1 cellular context compared by ENCODE assay signal in genomic region chr10:79179404-79180309, GRCh38.
TF ChIP-seq lines count a peak whose summit lies in the region.

No MANE protein-coding gene starts in this region.

TF ChIP-seq in K562, 482 proteins besides CTCF, POLR2A, EP300 and RAD21 (continued from another document):
- TF ChIP-seq FOXM1 (IDR thresholded peaks at IDR 0.05; ENCODE audit: low read depth) (no peak), FOXM1 (CRISPR knock-in tag; IDR thresholded peaks at IDR 0.05; ENCODE audit: low read depth) (0 out of 2 replicates have a peak, but pooled peaks have one; percentile 30), CHD7 (IDR thresholded peaks at IDR 0.05; ENCODE audit: low read depth, low read length) (no peak), TCF7 (IDR thresholded peaks at IDR 0.05; ENCODE audit: borderline replicate concordance) (no peak), NR2C2 (CRISPR knock-in tag; IDR thresholded peaks at IDR 0.05) (0 out of 2 replicates have a peak, but pooled peaks have one; percentile 51), NR2C2 (tag; IDR thresholded peaks at IDR 0.05) (no peak), CTCFL (IDR thresholded peaks at IDR 0.05; ENCODE audit: borderline replicate concordance, insufficient read depth, low read depth, low read length, poor library complexity, severe bottlenecking) (peak; percentile 82), RBFOX2 (IDR thresholded peaks at IDR 0.05; ENCODE audit: low read depth, low read length) (peak; percentile 16; the same call in 1 of the 2 replicates), EGR1 (conservative IDR thresholded peaks at IDR 0.05) (no peak), MECOM (CRISPR knock-in tag; IDR thresholded peaks at IDR 0.05) (no peak), ZNF583 (CRISPR knock-in tag; IDR thresholded peaks at IDR 0.05) (peak; percentile 66; the same call in 1 of the 2 replicates), RBM22 (IDR thresholded peaks at IDR 0.05; ENCODE audit: low read depth, low read length, poor library complexity, severe bottlenecking) (peak; percentile 55), AFF4 (CRISPR knock-in tag; IDR thresholded peaks at IDR 0.05) (0 out of 2 replicates have a peak, but pooled peaks have one; percentile 2), NFRKB (IDR thresholded peaks at IDR 0.05; ENCODE audit: low read depth) (0 out of 2 replicates have a peak, but pooled peaks have one; percentile 25), CBFB (CRISPR knock-in tag; IDR thresholded peaks at IDR 0.05) (peak; percentile 61; the same call in 1 of the 2 replicates), ID3 (CRISPR knock-in tag; IDR thresholded peaks at IDR 0.05) (no peak), ID3 (tag; IDR thresholded peaks at IDR 0.05) (0 out of 2 replicates have a peak, but pooled peaks have one; percentile 8), MXI1 (IDR thresholded peaks at IDR 0.05; ENCODE audit: low read depth, low read length) (0 out of 2 replicates have a peak, but pooled peaks have one; percentile 30), CSDE1 (IDR thresholded peaks at IDR 0.05) (peak in 1 of 2 experiments; percentile 84; a peak in 2 of 4 replicates), KDM1A (IDR thresholded peaks at IDR 0.05) (0 out of 4 replicates have a peak, but pooled peaks have one; percentile 27 to 33), TEAD2 (tag; IDR thresholded peaks at IDR 0.05) (no peak), ZNF740 (CRISPR knock-in tag; IDR thresholded peaks at IDR 0.05) (0 out of 2 replicates have a peak, but pooled peaks have one; percentile 15), ZNF740 (tag; IDR thresholded peaks at IDR 0.05) (no peak), ZNF280B (CRISPR knock-in tag; IDR thresholded peaks at IDR 0.05) (0 out of 2 replicates have a peak, but pooled peaks have one; percentile 24)
